ENCODE assay signal across 1 cellular context in the genomic region with DNA sequence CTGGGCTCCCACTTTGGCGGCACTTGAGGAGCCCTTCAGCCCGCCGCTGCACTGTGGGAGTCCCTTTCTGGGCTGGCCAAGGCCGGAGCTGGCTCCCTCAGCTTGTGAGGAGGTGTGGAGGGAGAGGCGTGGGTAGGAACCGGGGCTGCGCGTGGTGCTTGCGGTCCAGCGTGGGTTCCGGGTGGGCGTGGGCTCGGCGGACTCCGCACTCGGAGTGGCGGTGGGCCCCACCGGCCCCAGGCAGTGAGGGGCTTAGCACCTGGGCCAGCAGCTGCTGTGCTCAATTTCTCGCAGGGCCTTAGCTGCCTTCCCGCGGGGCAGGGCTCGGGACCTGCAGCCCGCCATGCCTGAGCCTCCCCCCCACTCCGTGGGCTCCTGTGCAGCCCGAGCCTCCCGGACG. TPM values are rescaled to one million over a fixed set of nuclear protein-coding genes. Genes with fewer than 3 reads are reported as not detected.
"Had no signal": no experiment of that assay in that cellular context is flagged by ENCODE, and none has a peak within 500 bp of the region (broad histone marks: within the 10 kb centered on the region; RNA-seq: fewer than 3 reads in every experiment).

No MANE protein-coding gene starts in this region.

RNA-seq across cellular contexts. Expression of gene KCNAB1, which starts 21.0 kb away (rescaled TPM):
- total RNA-seq: NCI-H460 had no signal
